7 cellular contexts compared by ENCODE assay signal in genomic region chr9:14793389-14793788, GRCh38.
"Had no signal": no experiment of that assay in that cellular context is flagged by ENCODE, and none has a peak within 500 bp of the region (broad histone marks: within the 10 kb centered on the region; RNA-seq: fewer than 3 reads in every experiment).

No MANE protein-coding gene starts in this region.

- DNase-seq: IMR-90, KBM-7, KG1 had no signal

- H3K9ac ChIP-seq: KMS-11 had no signal

- H3K27ac ChIP-seq: HL-60, KMS-11 had no signal

- H3K4me3 ChIP-seq: K562 had no signal

- FAIRE-seq: HTR-8/SVneo, K562 had no signal

- H3K4me2 ChIP-seq: KMS-11 had no signal

- ATAC-seq: K562 had no signal
